ENCODE assay signal across 25 cellular contexts in genomic region chr12:7009512-7009911, GRCh38.
"Had no signal": no experiment of that assay in that cellular context is flagged by ENCODE, and none has a peak within 500 bp of the region (broad histone marks: within the 10 kb centered on the region; RNA-seq: fewer than 3 reads in every experiment).

No MANE protein-coding gene starts in this region.

- H3K27ac ChIP-seq: SJCRH30, VCaP had no signal

- H3K27me3 ChIP-seq: SJCRH30 had no signal

- ATAC-seq: activated naive CD4-positive, alpha-beta T cell treated with anti-CD3 and anti-CD28 coated beads, Interleukin-2, amount 50 U/mL, for 72 hours; activated naive CD8-positive, alpha-beta T cell treated with anti-CD3 and anti-CD28 coated beads, Interleukin-2, amount 50 U/mL, for 24 hours; activated T-cell treated with anti-CD3 and anti-CD28 coated beads, Interleukin-2, amount 50 U/mL, for 4 hours; K562; Right ventricle myocardium inferior had no signal

- H3K9me3 ChIP-seq: SJCRH30, SK-N-SH had no signal

- H3K4me3 ChIP-seq: K562, SJCRH30 had no signal

- H3K4me2 ChIP-seq: SK-N-SH had no signal

- H3K9ac ChIP-seq: SK-N-SH had no signal

- H3K4me1 ChIP-seq: SJCRH30 had no signal

- FAIRE-seq: K562 had no signal

- DNase-seq: activated CD4-positive, alpha-beta memory T cell treated with anti-CD3 and anti-CD28 coated beads for 36 hours; activated CD4-positive, alpha-beta T cell treated with anti-CD3 and anti-CD28 coated beads, Interleukin-2, amount 10 ng/mL, durations not matched to agents 7 days and 5 days; activated CD4-positive, CD25-positive, alpha-beta regulatory T cell; activated CD8-positive, alpha-beta memory T cell treated with anti-CD3 and anti-CD28 coated beads for 24 hours; activated effector memory CD4-positive, alpha-beta T cell treated with anti-CD3 and anti-CD28 coated beads, Interleukin-2, amount 50 U/mL, for 16 hours; activated naive CD4-positive, alpha-beta T cell treated with Interleukin-2 at 50 U/mL for 16 hours; activated naive CD8-positive, alpha-beta T cell treated with anti-CD3 and anti-CD28 coated beads, Interleukin-2, amount 50 U/mL, for 24 hours; activated T-cell treated with anti-CD3 and anti-CD28 coated beads, Interleukin-2, amount 50 U/mL, for 4 hours; anterior cingulate cortex; Karpas-422; NCI-H1048; NCI-H1930; NCI-H2171; NCI-H226; NCI-H510A; NCI-H526 treated with DMSO at 0.1 percent for 48 hours; NCI-H82; RPMI8226; SJCRH30; SK-N-SH; T-helper 1 cell had no signal
